Comparison of ENCODE assay signal across 1 cellular context in genomic region chr17:1649844-1650409, GRCh38.
TF ChIP-seq lines count a peak whose summit lies in the region.

RILP (minus strand) TSS chr17:1649866; CDS start chr17:1649804, 62 bp downstream.

TF ChIP-seq in K562, 482 proteins besides CTCF, POLR2A, EP300 and RAD21 (continued from another document and continues in another):
- no peak for TF ChIP-seq AFF1 (IDR thresholded peaks at IDR 0.05; ENCODE audit: low read depth in 1 of 2, partially characterized antibody in 2 of 2)
- no peak for TF ChIP-seq ZFP30 (CRISPR knock-in tag; IDR thresholded peaks at IDR 0.05; ENCODE audit: borderline replicate concordance)
- TF ChIP-seq NCOA4 (IDR thresholded peaks at IDR 0.05; ENCODE audit: partially characterized antibody): no peak
- no peak for TF ChIP-seq NCOA6 (IDR thresholded peaks at IDR 0.05)
- TF ChIP-seq EGR1 (conservative IDR thresholded peaks at IDR 0.05): peak; percentile 92
- no peak for TF ChIP-seq HEY1 (CRISPR knock-in tag; IDR thresholded peaks at IDR 0.05; ENCODE audit: borderline replicate concordance)
- TF ChIP-seq TFE3 (CRISPR knock-in tag; IDR thresholded peaks at IDR 0.05): no peak
- peak; percentile 83 for TF ChIP-seq CBFA2T2 (conservative IDR thresholded peaks at IDR 0.05)
- no peak for TF ChIP-seq BCL6 (CRISPR knock-in tag; IDR thresholded peaks at IDR 0.05)
- no peak for TF ChIP-seq KHSRP (IDR thresholded peaks at IDR 0.05)
- no peak for TF ChIP-seq ZNF398 (CRISPR knock-in tag; IDR thresholded peaks at IDR 0.05)
- TF ChIP-seq SMAD3 (CRISPR knock-in tag; conservative IDR thresholded peaks at IDR 0.05): no peak
- TF ChIP-seq DEAF1 (CRISPR knock-in tag; IDR thresholded peaks at IDR 0.05): no peak
- TF ChIP-seq SFPQ (IDR thresholded peaks at IDR 0.05; ENCODE audit: low read depth, low read length): no peak
- TF ChIP-seq GTF2B (IDR thresholded peaks at IDR 0.05; ENCODE audit: extremely low read depth, insufficient read length): no peak
- no peak for TF ChIP-seq MYBL2 (IDR thresholded peaks at IDR 0.05; ENCODE audit: low read depth)
- TF ChIP-seq MYBL2 (CRISPR knock-in tag; IDR thresholded peaks at IDR 0.05; ENCODE audit: borderline replicate concordance): no peak
- TF ChIP-seq ZNF318 (IDR thresholded peaks at IDR 0.05; ENCODE audit: borderline replicate concordance in 1 of 2, low read depth in 1 of 2): no peak
- peak; percentile 69; the same call in 1 of the 2 replicates for TF ChIP-seq GABPA (tag; conservative IDR thresholded peaks at IDR 0.05; ENCODE audit: low read depth)
- TF ChIP-seq ZNF75A (CRISPR knock-in tag; IDR thresholded peaks at IDR 0.05): no peak
- no peak for TF ChIP-seq ETS1 (conservative IDR thresholded peaks at IDR 0.05; ENCODE audit: control insufficient read depth, low read depth, low read length)
- no peak for TF ChIP-seq ZNF175 (CRISPR knock-in tag; IDR thresholded peaks at IDR 0.05; ENCODE audit: low read depth)
- peak; percentile 80 for TF ChIP-seq ZNF592 (IDR thresholded peaks at IDR 0.05)
